In genomic region chr12:64542409-64543047, GRCh38 we compare ENCODE assay signal across 8 cellular contexts.
DNase-seq lines count a peak whose midpoint lies in the region; ATAC-seq, FAIRE-seq and TF ChIP-seq lines count a peak whose summit lies in the region.
"Not testable (repeated sequence)": the region's sequence is repeated elsewhere in the genome, so short reads cannot be mapped to it uniquely, and the experiment has no call there.

No MANE protein-coding gene starts in this region.

- H3K9me3 ChIP-seq in GM23248 (ENCODE audit: low read depth); astrocyte (ENCODE audit: insufficient read depth, low read depth, low read length); endodermal cell (ENCODE audit: control insufficient read depth, low read length); gastroesophageal sphincter: not testable (repeated sequence)

- not testable (repeated sequence) for H3K27me3 Mint-ChIP-seq in astrocyte (ENCODE audit: low read depth, unreplicated experiment)
- peaks cover 14% of the 10 kb centered on the region for H3K27me3 Mint-ChIP-seq in endodermal cell (ENCODE audit: insufficient read depth)

- not testable (repeated sequence) for H3F3A ChIP-seq in GM23248 (ENCODE audit: insufficient read depth)

- H3K9me2 ChIP-seq in GM23248 (ENCODE audit: insufficient read depth), result not testable (repeated sequence)

- not testable (repeated sequence) for TF ChIP-seq RAD21 in Ishikawa (IDR thresholded peaks at IDR 0.05; ENCODE audit: low read depth)

- in situ Hi-C loops in GM23248 (cut with MboI), result not testable (repeated sequence)

- not testable (repeated sequence) for H3K4me3 ChIP-seq in AG10803 (ENCODE audit: low read length); GM23248; astrocyte (ENCODE audit: insufficient read depth, low read depth, low read length); endodermal cell (ENCODE audit: low read length); skeletal muscle cell (ENCODE audit: low read depth, low read length)
- H3K4me3 ChIP-seq in gastroesophageal sphincter, result peak overlapping the region in 1 of 2 donors; percentile 10

- not testable (repeated sequence) for TF ChIP-seq POLR2A in gastroesophageal sphincter (IDR thresholded peaks at IDR 0.05)

- peak; percentile 19 for ATAC-seq in gastroesophageal sphincter

- H3K79me2 ChIP-seq in GM23248 (ENCODE audit: insufficient read depth); astrocyte (ENCODE audit: insufficient read depth, low read length): not testable (repeated sequence)

- DNase-seq in AG10803 (ENCODE audit: low read depth) (peak; percentile 52), GM23248 (peak; percentile 75), NCI-H748 (lab: John Stamatoyannopoulos, UW; ENCODE audit: unreplicated experiment) (peak; percentile 49), astrocyte (ENCODE audit: low read depth) (peak; percentile 49), skeletal muscle cell (ENCODE audit: low read depth) (peak; percentile 28)
- DNase-seq in endodermal cell, result not testable (repeated sequence)

- H4K20me1 ChIP-seq in GM23248 (ENCODE audit: insufficient read depth); astrocyte (ENCODE audit: insufficient read depth, low read length): not testable (repeated sequence)

- not testable (repeated sequence) for H2AFZ ChIP-seq in GM23248; astrocyte (ENCODE audit: low read depth, low read length)

- H3K9me3 Mint-ChIP-seq in astrocyte (ENCODE audit: unreplicated experiment); endodermal cell: not testable (repeated sequence)

- H3K27me3 ChIP-seq in GM23248 (replicated peaks; ENCODE audit: insufficient read depth); astrocyte (ENCODE audit: insufficient read depth, low read length); endodermal cell (ENCODE audit: control insufficient read depth, insufficient read depth, low read length, poor library complexity, severe bottlenecking); gastroesophageal sphincter: not testable (repeated sequence)

- TF ChIP-seq EP300 in Ishikawa (IDR thresholded peaks at IDR 0.05; ENCODE audit: borderline replicate concordance); gastroesophageal sphincter (IDR thresholded peaks at IDR 0.05): not testable (repeated sequence)

- not testable (repeated sequence) for H3K27ac Mint-ChIP-seq in astrocyte (ENCODE audit: unreplicated experiment); endodermal cell

- not testable (repeated sequence) for H3K4me3 Mint-ChIP-seq in astrocyte (ENCODE audit: unreplicated experiment)
- H3K4me3 Mint-ChIP-seq in endodermal cell, result peak overlapping the region; percentile 25

- H3K4me1 Mint-ChIP-seq in astrocyte (ENCODE audit: low read depth, unreplicated experiment); endodermal cell: not testable (repeated sequence)

- not testable (repeated sequence) for H3K4me1 ChIP-seq in GM23248 (ENCODE audit: insufficient read depth); astrocyte (ENCODE audit: insufficient read depth, low read length); endodermal cell (ENCODE audit: control insufficient read depth, insufficient read depth, low read length); gastroesophageal sphincter

- not testable (repeated sequence) for TF ChIP-seq CTCF in AG10803 (conservative IDR thresholded peaks at IDR 0.05; ENCODE audit: low read length); astrocyte (IDR thresholded peaks at IDR 0.05; ENCODE audit: insufficient read depth, low read depth, low read length); endodermal cell (conservative IDR thresholded peaks at IDR 0.05); gastroesophageal sphincter (IDR thresholded peaks at IDR 0.05)

- H3K36me3 Mint-ChIP-seq in astrocyte (ENCODE audit: low read depth, unreplicated experiment); endodermal cell (ENCODE audit: low read depth): not testable (repeated sequence)

- not testable (repeated sequence) for H3K36me3 ChIP-seq in GM23248 (ENCODE audit: low read depth); astrocyte (ENCODE audit: insufficient read depth, low read length); endodermal cell (ENCODE audit: control insufficient read depth, insufficient read depth, low read length); gastroesophageal sphincter

- not testable (repeated sequence) for FAIRE-seq in astrocyte (lab: Jason Lieb, UNC)

- not testable (repeated sequence) for H3K4me2 ChIP-seq in GM23248 (ENCODE audit: unreplicated experiment); astrocyte (ENCODE audit: low read length)

- not testable (repeated sequence) for H3K9ac ChIP-seq in GM23248; astrocyte (ENCODE audit: low read length); endodermal cell (ENCODE audit: extremely low read depth, low read length, poor library complexity, severe bottlenecking)

- H3K27ac ChIP-seq in GM23248; astrocyte (ENCODE audit: low read depth, low read length); endodermal cell (ENCODE audit: low read depth, low read length); gastroesophageal sphincter: not testable (repeated sequence)

- 67% methylated on average over 18 to 21 of the region's 24 CpGs for WGBS in GM23248 (ENCODE audit: low coverage in 1 of 2, low lambda C conversion rate in 2 of 2, missing lambda C conversion rate in 2 of 2), 2 experiments
- WGBS in endodermal cell (ENCODE audit: insufficient coverage in 1 of 2, insufficient read length in 1 of 2), 2 experiments, result 97 to 100% methylated on average over 1 to 14 of the region's 24 CpGs
- WGBS in gastroesophageal sphincter (ENCODE audit: low coverage in 1 of 2), 2 donors, result 83 to 92% methylated on average over 1 to 5 of the region's 24 CpGs

TF ChIP-seq in Ishikawa, 13 proteins besides CTCF, POLR2A, EP300 and RAD21:
- TF ChIP-seq ZBTB7A (IDR thresholded peaks at IDR 0.05; ENCODE audit: low read depth), result 0 out of 2 replicates have a peak, but pooled peaks have one; percentile 32
